In the genomic region with DNA sequence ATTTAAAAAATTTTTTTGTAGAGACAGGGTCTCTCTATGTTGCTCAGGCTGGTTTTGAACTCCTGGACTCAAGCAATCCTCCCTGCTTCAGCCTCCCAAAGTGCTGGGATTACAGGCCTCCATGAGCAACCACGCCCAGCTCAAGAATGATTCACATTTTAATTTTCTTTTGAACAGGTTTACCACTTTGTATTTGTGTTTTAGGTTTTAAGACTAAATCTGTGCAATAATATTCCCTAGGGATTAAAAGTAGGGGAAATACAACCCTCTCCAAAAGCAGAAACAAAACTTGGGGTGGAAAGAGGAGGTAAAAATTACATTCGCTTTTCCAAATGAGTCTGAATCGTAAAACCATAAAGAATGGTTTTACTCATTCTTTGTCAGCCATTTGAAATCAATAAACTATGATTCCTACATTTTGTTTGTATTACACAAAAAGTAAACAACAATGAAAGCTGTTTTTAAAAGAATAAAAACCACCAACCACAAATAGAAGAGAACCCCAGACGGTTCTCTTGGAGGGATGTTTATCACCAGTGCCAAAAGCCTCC, we compare ENCODE assay signal across 19 cellular contexts. TPM values are rescaled to one million over a fixed set of nuclear protein-coding genes. Genes with fewer than 3 reads are reported as not detected.
DNase-seq lines count a peak whose midpoint lies in the region; ATAC-seq, FAIRE-seq and TF ChIP-seq lines count a peak whose summit lies in the region.
"Had no signal": no experiment of that assay in that cellular context is flagged by ENCODE, and none has a peak within 500 bp of the region (broad histone marks: within the 10 kb centered on the region; RNA-seq: fewer than 3 reads in every experiment).

No MANE protein-coding gene starts in this region.

- FAIRE-seq in A549 (lab: Jason Lieb, UNC), result peak; percentile 13
- FAIRE-seq: A204.1 had no signal

- no peak overlapping the region for H3K9ac ChIP-seq in adipocyte (ENCODE audit: low read length)

- no peak for TF ChIP-seq EP300 in A549 (IDR thresholded peaks at IDR 0.05)

- POLR2A ChIA-PET in A549 (lab: Yijun Ruan, JAX), result no interaction called here
- POLR2A ChIA-PET in HEK293 (lab: Yijun Ruan, JAX), result no interaction called here

- no peak for TF ChIP-seq POLR2A in A549 (IDR thresholded peaks at IDR 0.05; ENCODE audit: low read length)

- 78% methylated on average over 4 of the region's 4 CpGs for WGBS in A549 (ENCODE audit: missing lambda C conversion rate)

- H3K36me3 ChIP-seq in HEK293 (ENCODE audit: control insufficient read depth in 2 of 2, insufficient read depth in 1 of 2, low read length in 2 of 2) (peaks cover 27% of the 10 kb centered on the region in 2 experiments), adipocyte (ENCODE audit: control insufficient read depth, insufficient read depth, low read length, severe bottlenecking) (peaks cover 11% of the 10 kb centered on the region), tibial artery (peaks cover 18 to 74% (median 23%) of the 10 kb centered on the region in 3 donors)

- H3K4me3 ChIP-seq in A549 (no peak overlapping the region), HEK293 (ENCODE audit: low read depth, low read length) (no peak overlapping the region), adipocyte (ENCODE audit: low read length) (no peak overlapping the region), tibial artery (no peak overlapping the region)

- no peak for ATAC-seq in A549
- ATAC-seq: Panc1, Right ventricle myocardium inferior had no signal

- H3K9me3 ChIP-seq in A549 (no peaks in the 10 kb centered on the region), HEK293 (ENCODE audit: control insufficient read depth, insufficient read depth, low read depth, low read length) (no peaks in the 10 kb centered on the region), adipocyte (ENCODE audit: control insufficient read depth, low read length) (no peaks in the 10 kb centered on the region), tibial artery (no peaks in the 10 kb centered on the region)

- TF ChIP-seq CTCF in A549 (IDR thresholded peaks at IDR 0.05), result no peak
- no peak for TF ChIP-seq CTCF in HEK293 (tag by site-specific recombination; IDR thresholded peaks at IDR 0.05)
- TF ChIP-seq CTCF in mesothelial cell of epicardium (IDR thresholded peaks at IDR 0.05; ENCODE audit: unreplicated experiment), result no peak
- no peak for TF ChIP-seq CTCF in tibial artery (IDR thresholded peaks at IDR 0.05)

- intact Hi-C loops in tibial artery (cut with DNase I; ENCODE audit: low total_unique reads), result no loop called here

- peaks cover 6% of the 10 kb centered on the region for H3K36me3 Mint-ChIP-seq in mesothelial cell of epicardium

- CTCF ChIA-PET in A549 (lab: Yijun Ruan, JAX) (interaction anchor here (0.6 to 21.1 kb wide), 6 partner anchors 10 to 630 kb away, joined by 3 to 229 read pairs (median 4); no protein-coding TSS in a partner anchor), HEK293 (lab: Yijun Ruan, JAX) (interaction anchor here (0.7 to 3.6 kb wide), 2 partner anchors 21 to 315 kb away, joined by 3 to 22 read pairs; no protein-coding TSS in a partner anchor)

- peak overlapping the region; percentile 53 for H3K27ac Mint-ChIP-seq in mesothelial cell of epicardium
- H3K27ac Mint-ChIP-seq: H9 had no signal

- H3K27me3 ChIP-seq in adipocyte (replicated peaks; ENCODE audit: control insufficient read depth, insufficient read depth, low read length) (no peaks in the 10 kb centered on the region), tibial artery (no peaks in the 10 kb centered on the region)

- no peak for DNase-seq in A549 (ENCODE audit: low read depth in 1 of 2, low spot score in 1 of 2)
- DNase-seq in adipocyte (ENCODE audit: low read depth), result peak; percentile 9
- no peak for DNase-seq in mesothelial cell of epicardium (ENCODE audit: low spot score in 2 of 2, unreplicated experiment in 2 of 2)
- no peak for DNase-seq in tibial artery
- no peak for DNase-seq in HCEC 1CT
- DNase-seq in amniotic stem cell (lab: John Stamatoyannopoulos, UW), result no peak
- DNase-seq: CD4-positive, CD25-positive, alpha-beta regulatory T cell; DMS53; H9; Kasumi-1; NCI-H1105; NCI-H1694 treated with DMSO at 0.1 percent for 48 hours; NCI-H2107; NCI-H2227 treated with DMSO at 0.1 percent for 48 hours; NCI-H524 had no signal

- no peak overlapping the region for H3K4me3 Mint-ChIP-seq in mesothelial cell of epicardium
- H3K4me3 Mint-ChIP-seq: CD4-positive, CD25-positive, alpha-beta regulatory T cell; H9 had no signal

- H3K4me1 Mint-ChIP-seq in mesothelial cell of epicardium, result no peaks in the 10 kb centered on the region
- H3K4me1 Mint-ChIP-seq: H9 had no signal

- H3K27ac ChIP-seq in A549 (no peak overlapping the region), HEK293 (ENCODE audit: extremely low read depth, low read depth, low read length) (no peak overlapping the region), tibial artery (no peak overlapping the region)

- H3K9me3 Mint-ChIP-seq in mesothelial cell of epicardium, result no peaks in the 10 kb centered on the region
- H3K9me3 Mint-ChIP-seq: CD4-positive, CD25-positive, alpha-beta regulatory T cell; H9 had no signal

- no peaks in the 10 kb centered on the region for H3K27me3 Mint-ChIP-seq in mesothelial cell of epicardium (ENCODE audit: low read depth)
- H3K27me3 Mint-ChIP-seq: CD4-positive, CD25-positive, alpha-beta regulatory T cell had no signal

- H3K4me1 ChIP-seq in A549, result 0 out of 3 replicates have a peak, but pooled peaks cover 3% of the 10 kb centered on the region
- no peaks in the 10 kb centered on the region for H3K4me1 ChIP-seq in HEK293 (ENCODE audit: control insufficient read depth, insufficient read depth, low read length)
- peaks cover 14% of the 10 kb centered on the region for H3K4me1 ChIP-seq in adipocyte (ENCODE audit: control insufficient read depth, insufficient read depth, low read length)
- no peaks in the 10 kb centered on the region for H3K4me1 ChIP-seq in tibial artery

- no peak overlapping the region for H3K4me2 ChIP-seq in A549

- no peak for TF ChIP-seq RAD21 in A549 (conservative IDR thresholded peaks at IDR 0.05 in 1 of 2, IDR thresholded peaks at IDR 0.05 in 1 of 2)

TF ChIP-seq in A549, 52 proteins besides CTCF, POLR2A, EP300 and RAD21:
- no peak for TF ChIP-seq HOXB13 (CRISPR knock-in tag; IDR thresholded peaks at IDR 0.05; ENCODE audit: low read depth)
- no peak for TF ChIP-seq ZNF302 (CRISPR knock-in tag; IDR thresholded peaks at IDR 0.05)

TF ChIP-seq in HEK293, 187 proteins besides CTCF, POLR2A, EP300 and RAD21:
- TF ChIP-seq, protein P1, sequence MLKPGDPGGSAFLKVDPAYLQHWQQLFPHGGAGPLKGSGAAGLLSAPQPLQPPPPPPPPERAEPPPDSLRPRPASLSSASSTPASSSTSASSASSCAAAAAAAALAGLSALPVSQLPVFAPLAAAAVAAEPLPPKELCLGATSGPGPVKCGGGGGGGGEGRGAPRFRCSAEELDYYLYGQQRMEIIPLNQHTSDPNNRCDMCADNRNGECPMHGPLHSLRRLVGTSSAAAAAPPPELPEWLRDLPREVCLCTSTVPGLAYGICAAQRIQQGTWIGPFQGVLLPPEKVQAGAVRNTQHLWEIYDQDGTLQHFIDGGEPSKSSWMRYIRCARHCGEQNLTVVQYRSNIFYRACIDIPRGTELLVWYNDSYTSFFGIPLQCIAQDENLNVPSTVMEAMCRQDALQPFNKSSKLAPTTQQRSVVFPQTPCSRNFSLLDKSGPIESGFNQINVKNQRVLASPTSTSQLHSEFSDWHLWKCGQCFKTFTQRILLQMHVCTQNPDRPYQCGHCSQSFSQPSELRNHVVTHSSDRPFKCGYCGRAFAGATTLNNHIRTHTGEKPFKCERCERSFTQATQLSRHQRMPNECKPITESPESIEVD (tag by site-specific recombination; IDR thresholded peaks at IDR 0.05), result peak; percentile 46; the same call in 1 of the 2 replicates
- TF ChIP-seq KLF1 (tag by site-specific recombination; IDR thresholded peaks at IDR 0.05), result 0 out of 2 replicates have a peak, but pooled peaks have one; percentile 21
- no peak for TF ChIP-seq ZNF175 (tag by site-specific recombination; IDR thresholded peaks at IDR 0.05)

RNA-seq across cellular contexts. Expression of a gene that starts 37.8 kb away (rescaled TPM):
- 6.8 and 7.0 TPM in 2 replicates for polyA plus RNA-seq in A549 (2011; rRNA removed)
- polyA plus RNA-seq in A549 (2012; cell fraction: cytosol; rRNA removed), result 1.7 and 2.4 TPM in 2 replicates
- 1.9 and 2.1 TPM in 2 replicates for polyA plus RNA-seq in A549 (2012; cell fraction: nucleus; rRNA removed)
- polyA plus RNA-seq in A549 (2017; fragmentation: RNase III; extraction: RNeasy Plus Mini Kit Qiagen cat#74134 plus additional on column Dnase treatment), result 5.2 to 6.4 TPM (median 5.9 TPM) in 3 replicates
- polyA minus RNA-seq in A549 (2011; rRNA and poly(A)+ RNA removed), result 8.6 and 8.7 TPM in 2 replicates
- 21.9 to 24.6 TPM (median 22.8 TPM) in 3 replicates for total RNA-seq in mesothelial cell of epicardium

RNA-seq across cellular contexts. Expression of a gene that starts 48.6 kb away (rescaled TPM):
- polyA plus RNA-seq in A549 (2011; rRNA removed) (81.4 and 82.1 TPM in 2 replicates), A549 (2017; fragmentation: RNase III; extraction: RNeasy Plus Mini Kit Qiagen cat#74134 plus additional on column Dnase treatment) (36.6 to 40.0 TPM (median 38.1 TPM) in 3 replicates)
- polyA plus RNA-seq in A549 (2012; cell fraction: cytosol; rRNA removed), result 41.1 and 47.1 TPM in 2 replicates
- polyA plus RNA-seq in A549 (2012; cell fraction: nucleus; rRNA removed), result 41.1 and 51.9 TPM in 2 replicates
- 56.3 and 68.0 TPM in 2 replicates for polyA minus RNA-seq in A549 (2011; rRNA and poly(A)+ RNA removed)
- 49.0 to 50.8 TPM (median 49.0 TPM) in 3 replicates for total RNA-seq in mesothelial cell of epicardium
